2 cellular contexts compared by ENCODE assay signal in the genomic region with DNA sequence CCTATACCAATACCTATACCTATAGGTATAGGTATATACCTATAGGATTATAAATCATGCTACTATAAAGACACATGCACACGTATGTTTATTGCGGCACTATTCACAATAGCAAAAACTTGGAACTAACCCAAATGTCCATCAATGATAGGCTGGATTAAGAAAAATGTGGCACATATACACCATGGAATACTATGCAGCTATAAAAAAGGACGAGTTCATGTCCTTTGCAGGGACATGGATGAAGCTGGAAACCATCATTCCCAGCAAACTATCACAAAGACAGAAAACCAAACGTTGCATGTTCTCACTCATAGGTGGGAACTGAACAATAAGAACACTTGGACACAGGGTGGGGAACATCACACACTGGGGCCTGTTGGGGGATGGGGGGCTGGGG. TPM values are rescaled to one million over a fixed set of nuclear protein-coding genes. Genes with fewer than 3 reads are reported as not detected.
"Had no signal": no experiment of that assay in that cellular context is flagged by ENCODE, and none has a peak within 500 bp of the region (broad histone marks: within the 10 kb centered on the region; RNA-seq: fewer than 3 reads in every experiment).

No MANE protein-coding gene starts in this region.

RNA-seq across cellular contexts. Expression of a gene that starts 32.7 kb away (rescaled TPM):
- total RNA-seq: G401, GM12878 had no signal
